14 cellular contexts compared by ENCODE assay signal in the genomic region with DNA sequence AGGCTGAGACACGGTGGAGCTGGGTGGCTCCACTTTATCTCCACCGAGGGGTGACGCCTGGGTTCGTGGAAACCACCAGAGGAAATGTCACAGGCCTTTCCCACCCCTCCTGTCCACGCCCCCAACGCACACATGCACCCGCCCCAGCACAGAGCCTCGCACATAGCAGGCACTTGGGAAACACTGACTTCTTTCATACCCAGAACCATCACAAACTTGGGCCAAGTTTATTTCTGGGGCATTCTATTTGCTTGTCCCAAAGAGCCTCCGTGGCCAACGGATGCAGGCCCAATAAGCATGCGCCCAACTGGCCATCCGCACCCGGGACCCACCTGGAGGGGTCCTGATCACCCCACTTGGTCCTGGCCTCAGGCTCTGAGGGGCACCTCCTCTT. TPM values are rescaled to one million over a fixed set of nuclear protein-coding genes. Genes with fewer than 3 reads are reported as not detected.
DNase-seq lines count a peak whose midpoint lies in the region; ATAC-seq and TF ChIP-seq lines count a peak whose summit lies in the region.
"Had no signal": no experiment of that assay in that cellular context is flagged by ENCODE, and none has a peak within 500 bp of the region (broad histone marks: within the 10 kb centered on the region; RNA-seq: fewer than 3 reads in every experiment).

No MANE protein-coding gene starts in this region.

- peak overlapping the region; percentile 88 for H3K4me3 ChIP-seq in coronary artery
- H3K4me3 ChIP-seq: SK-N-MC had no signal

- TF ChIP-seq CTCF in HFFc6 (IDR thresholded peaks at IDR 0.05): no peak
- TF ChIP-seq CTCF in coronary artery (IDR thresholded peaks at IDR 0.05): no peak

- ATAC-seq in HG02763 (IDR thresholded peaks at IDR 0.05; ENCODE audit: unreplicated experiment): no peak
- ATAC-seq: left colon had no signal

- H3K27ac ChIP-seq in coronary artery: peak overlapping the region; percentile 94 to 98
- peak overlapping the region; percentile 100 for H3K27ac ChIP-seq in substantia nigra (ENCODE audit: low read depth, low read length, poor library complexity, severe bottlenecking)
- H3K27ac ChIP-seq: SK-N-MC had no signal

- H3K36me3 Mint-ChIP-seq in HFFc6 (ENCODE audit: low read depth): peaks cover 30% of the 10 kb centered on the region

- no peaks in the 10 kb centered on the region for H3K9me3 Mint-ChIP-seq in HFFc6

- peaks cover 84% of the 10 kb centered on the region for H3K4me1 Mint-ChIP-seq in HFFc6 (ENCODE audit: low read depth)

- H3K4me3 Mint-ChIP-seq in HFFc6: peak overlapping the region; percentile 93

- peak overlapping the region; percentile 95 for H3K27ac Mint-ChIP-seq in HFFc6

- in situ Hi-C loops in KBM-7 (cut with MboI; ENCODE audit: low pct_unique_long_range_greater_than_20kb, low sequenced_read_pairs): no loop called here

- no peak for DNase-seq in HFFc6
- no peak for DNase-seq in coronary artery (ENCODE audit: low spot score)
- peak; percentile 91 for DNase-seq in medulla oblongata (ENCODE audit: extremely low spot score)
- peak in 45 of 49 donors; percentile 24 to 88 (median 66) for DNase-seq in substantia nigra (lab: John Stamatoyannopoulos, UW)
- no peak for DNase-seq in KBM-7
- DNase-seq in glomerular visceral epithelial cell (ENCODE audit: extremely low spot score): no peak
- no peak for DNase-seq in SHP77 treated with DMSO at 0.1 percent for 48 hours (lab: John Stamatoyannopoulos, UW)
- DNase-seq: DMS53; effector CD4-positive, alpha-beta T cell had no signal

- peaks cover 31% of the 10 kb centered on the region for H3K27me3 Mint-ChIP-seq in HFFc6 (ENCODE audit: insufficient read depth)

RNA-seq across cellular contexts. Expression of gene BCAR1, which starts 3.3 kb away (rescaled TPM):
- 100 to 1,000 TPM; 126 to 148 (median 130) TPM for total RNA-seq in HFFc6 (2021; fragmentation: NEBNext Ultra II Directional; extraction: Animal tissue kit (Norgen Biotek cat#: 25700))

RNA-seq across cellular contexts. Expression of gene CTRB1, which starts 29.4 kb away (rescaled TPM):
- not detected for total RNA-seq in HFFc6 (2021; fragmentation: NEBNext Ultra II Directional; extraction: Animal tissue kit (Norgen Biotek cat#: 25700))
- total RNA-seq: H4, urinary bladder had no signal

RNA-seq across cellular contexts. Expression of gene CTRB2, which starts 41.2 kb away (rescaled TPM):
- not detected for total RNA-seq in HFFc6 (2021; fragmentation: NEBNext Ultra II Directional; extraction: Animal tissue kit (Norgen Biotek cat#: 25700))
- total RNA-seq: H4, urinary bladder had no signal

Comparison
In these comparisons a context has a peak if more than half of its experiments do, and no peak if none do; other contexts are left out.
1. DNase-seq: peak in medulla oblongata (single experiment) and substantia nigra (45 of 49); none in HFFc6 (single experiment), coronary artery (single experiment), KBM-7 (single experiment), glomerular visceral epithelial cell (single experiment) and SHP77 treated with DMSO at 0.1 percent for 48 hours (single experiment).